Comparison of ENCODE assay signal across 9 cellular contexts in the genomic region with DNA sequence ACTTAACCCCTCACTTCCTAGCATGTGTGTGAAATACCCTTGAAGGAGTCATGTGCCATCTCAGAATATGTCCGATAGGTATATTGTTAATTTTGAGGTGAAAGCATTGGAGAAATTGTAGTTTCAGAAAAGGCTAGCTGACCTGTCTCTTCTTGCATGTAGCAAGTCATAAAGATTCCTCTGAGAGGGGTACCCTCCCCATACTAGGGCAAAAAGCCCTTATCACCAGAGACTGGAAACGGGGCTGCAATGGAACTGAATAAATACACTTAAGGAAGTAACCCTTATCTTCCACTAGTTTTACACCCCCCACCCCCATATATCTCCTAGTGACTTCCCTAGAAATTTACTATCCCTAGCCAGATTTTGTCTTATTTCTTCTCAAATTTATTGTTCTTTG. TPM values are rescaled to one million over a fixed set of nuclear protein-coding genes. Genes with fewer than 3 reads are reported as not detected.
DNase-seq lines count a peak whose midpoint lies in the region; ATAC-seq, FAIRE-seq and TF ChIP-seq lines count a peak whose summit lies in the region.
"Had no signal": no experiment of that assay in that cellular context is flagged by ENCODE, and none has a peak within 500 bp of the region (broad histone marks: within the 10 kb centered on the region; RNA-seq: fewer than 3 reads in every experiment).

No MANE protein-coding gene starts in this region.

- no peaks in the 10 kb centered on the region for H3K27me3 Mint-ChIP-seq in naive B cell

- peak overlapping the region; percentile 84 for H3K4me3 ChIP-seq in ACC112 (ENCODE audit: low read depth, low read length)
- H3K4me3 ChIP-seq in KMS-11 (IDR thresholded peaks at IDR 0.05; ENCODE audit: insufficient read depth, low read depth, low read length) = peak overlapping the region; percentile 1
- H3K4me3 ChIP-seq in bronchial epithelial cell (ENCODE audit: low read depth, low read length) = peak overlapping the region; percentile 66

- peaks cover 0 to 8% of the 10 kb centered on the region in 2 donors for H3K36me3 Mint-ChIP-seq in naive B cell

- H3K4me3 Mint-ChIP-seq in naive B cell = peak overlapping the region; percentile 96 to 99 (median 98)

- H3K9me3 Mint-ChIP-seq in naive B cell = no peaks in the 10 kb centered on the region

- no peak for TF ChIP-seq CTCF in KMS-11 (conservative IDR thresholded peaks at IDR 0.05; ENCODE audit: low read depth, low read length)
- no peak for TF ChIP-seq CTCF in bronchial epithelial cell (IDR thresholded peaks at IDR 0.05; ENCODE audit: insufficient read depth, low read length, severe bottlenecking)

- DNase-seq in bronchial epithelial cell (ENCODE audit: low read depth) (no peak), naive B cell (no peak), mesenteric fat pad (ENCODE audit: low spot score) (no peak)
- DNase-seq: foreskin melanocyte had no signal

- peak overlapping the region; percentile 77 for H2AFZ ChIP-seq in ACC112 (ENCODE audit: low read length, unreplicated experiment)
- H2AFZ ChIP-seq in KMS-11 (ENCODE audit: low read depth) = no peak overlapping the region

- H3K27me3 ChIP-seq in ACC112 (ENCODE audit: insufficient read depth, low read length) = no peaks in the 10 kb centered on the region
- no peaks in the 10 kb centered on the region for H3K27me3 ChIP-seq in KMS-11 (ENCODE audit: insufficient read depth, low read depth)
- H3K27me3 ChIP-seq in bronchial epithelial cell (ENCODE audit: control insufficient read depth, insufficient read depth, low read length) = no peaks in the 10 kb centered on the region

- H3K36me3 ChIP-seq in ACC112 (ENCODE audit: insufficient read depth, low read length) (peaks cover 10% of the 10 kb centered on the region), KMS-11 (ENCODE audit: insufficient read depth) (peaks cover 3% of the 10 kb centered on the region; the same call in 1 of the 2 replicates), bronchial epithelial cell (ENCODE audit: control insufficient read depth, insufficient read depth, low read length) (peaks cover 13% of the 10 kb centered on the region)

- H3K79me2 ChIP-seq in ACC112 (ENCODE audit: control insufficient read depth, insufficient read depth, low read length, unreplicated experiment) = peaks cover 32% of the 10 kb centered on the region
- H3K79me2 ChIP-seq in KMS-11 (ENCODE audit: insufficient read depth, low read depth) = peaks cover 26% of the 10 kb centered on the region; the same call in 1 of the 2 replicates

- peaks cover 19% of the 10 kb centered on the region for H3K4me1 ChIP-seq in ACC112 (ENCODE audit: control insufficient read depth, insufficient read depth, low read length, unreplicated experiment)
- peaks cover 25% of the 10 kb centered on the region for H3K4me1 ChIP-seq in KMS-11 (ENCODE audit: low read depth, poor library complexity, severe bottlenecking)

- H3K4me2 ChIP-seq in KMS-11 = peak overlapping the region; percentile 72; the same call in 1 of the 2 replicates

- FAIRE-seq in bronchial epithelial cell (lab: Jason Lieb, UNC) = no peak

- H3K27ac ChIP-seq in ACC112 (ENCODE audit: low read depth, low read length) (no peak overlapping the region), KMS-11 (no peak overlapping the region)

- H3K4me1 Mint-ChIP-seq in naive B cell = peaks cover 20 to 35% (median 29%) of the 10 kb centered on the region in 3 donors

- peak overlapping the region in 4 of 6 donors; percentile 18 to 97 (median 88) for H3K27ac Mint-ChIP-seq in naive B cell

- ATAC-seq in naive B cell (ENCODE audit: low read depth in 2 of 2) (no peak), HG02970 (IDR thresholded peaks at IDR 0.05; ENCODE audit: low FRiP score, unreplicated experiment) (no peak), HG03097 (IDR thresholded peaks at IDR 0.05; ENCODE audit: low FRiP score, unreplicated experiment) (no peak), HG02588 (IDR thresholded peaks at IDR 0.05; ENCODE audit: unreplicated experiment) (no peak)

- no peak overlapping the region for H3K9ac ChIP-seq in KMS-11

- H4K20me1 ChIP-seq in KMS-11 (ENCODE audit: insufficient read depth) = no peaks in the 10 kb centered on the region

RNA-seq across cellular contexts. Expression of gene SF3B6, which starts 1.8 kb away (rescaled TPM):
- total RNA-seq in bronchial epithelial cell = 202 and 223 TPM in 2 replicates
- polyA plus RNA-seq in naive B cell (ENCODE audit: low read depth in 6 of 6) = 100 to 1,000 TPM; 148 to 229 (median 185) TPM
- total RNA-seq in mesenteric fat pad = 59.3 TPM

RNA-seq across cellular contexts. Expression of gene TP53I3, which starts 6.8 kb away (rescaled TPM):
- total RNA-seq in bronchial epithelial cell (34.5 and 65.0 TPM in 2 replicates), mesenteric fat pad (12.0 TPM)
- polyA plus RNA-seq in naive B cell (ENCODE audit: low read depth in 6 of 6) = 1 to 10 TPM in 4 of 6 donors, under 1 TPM in 1, not detected in 1; 0.65 to 2.7 (median 1.2) TPM

RNA-seq across cellular contexts. Expression of gene FKBP1B, which starts 28.3 kb away (rescaled TPM):
- total RNA-seq in bronchial epithelial cell (16.5 and 30.0 TPM in 2 replicates), mesenteric fat pad (5.0 TPM)
- polyA plus RNA-seq in naive B cell (ENCODE audit: low read depth in 6 of 6) = 1 to 10 TPM in 5 of 6 donors, not detected in 1; 1.4 to 2.4 (median 1.4) TPM

RNA-seq across cellular contexts. Expression of gene WDCP, which starts 30.7 kb away (rescaled TPM):
- 4.1 and 7.1 TPM in 2 replicates for total RNA-seq in bronchial epithelial cell
- polyA plus RNA-seq in naive B cell (ENCODE audit: low read depth in 6 of 6) = 1 to 10 TPM in 5 of 6 donors, not detected in 1; 4.1 to 9.8 (median 5.2) TPM
- total RNA-seq in mesenteric fat pad = 7.2 TPM

RNA-seq across cellular contexts. Expression of gene PFN4, which starts 45.3 kb away (rescaled TPM):
- total RNA-seq in bronchial epithelial cell = under 0.01 and 0.38 TPM in 2 replicates
- not detected for polyA plus RNA-seq in naive B cell (ENCODE audit: low read depth in 6 of 6)
- total RNA-seq in mesenteric fat pad = not detected

Comparison
In these comparisons a context has a peak if more than half of its experiments do, and no peak if none do; other contexts are left out.
1. H3K4me3 ChIP-seq: peak in every context shown above with its lines; median percentile 84 in ACC112; 66 in bronchial epithelial cell; 1 in KMS-11.